8 cellular contexts compared by ENCODE assay signal in the genomic region with DNA sequence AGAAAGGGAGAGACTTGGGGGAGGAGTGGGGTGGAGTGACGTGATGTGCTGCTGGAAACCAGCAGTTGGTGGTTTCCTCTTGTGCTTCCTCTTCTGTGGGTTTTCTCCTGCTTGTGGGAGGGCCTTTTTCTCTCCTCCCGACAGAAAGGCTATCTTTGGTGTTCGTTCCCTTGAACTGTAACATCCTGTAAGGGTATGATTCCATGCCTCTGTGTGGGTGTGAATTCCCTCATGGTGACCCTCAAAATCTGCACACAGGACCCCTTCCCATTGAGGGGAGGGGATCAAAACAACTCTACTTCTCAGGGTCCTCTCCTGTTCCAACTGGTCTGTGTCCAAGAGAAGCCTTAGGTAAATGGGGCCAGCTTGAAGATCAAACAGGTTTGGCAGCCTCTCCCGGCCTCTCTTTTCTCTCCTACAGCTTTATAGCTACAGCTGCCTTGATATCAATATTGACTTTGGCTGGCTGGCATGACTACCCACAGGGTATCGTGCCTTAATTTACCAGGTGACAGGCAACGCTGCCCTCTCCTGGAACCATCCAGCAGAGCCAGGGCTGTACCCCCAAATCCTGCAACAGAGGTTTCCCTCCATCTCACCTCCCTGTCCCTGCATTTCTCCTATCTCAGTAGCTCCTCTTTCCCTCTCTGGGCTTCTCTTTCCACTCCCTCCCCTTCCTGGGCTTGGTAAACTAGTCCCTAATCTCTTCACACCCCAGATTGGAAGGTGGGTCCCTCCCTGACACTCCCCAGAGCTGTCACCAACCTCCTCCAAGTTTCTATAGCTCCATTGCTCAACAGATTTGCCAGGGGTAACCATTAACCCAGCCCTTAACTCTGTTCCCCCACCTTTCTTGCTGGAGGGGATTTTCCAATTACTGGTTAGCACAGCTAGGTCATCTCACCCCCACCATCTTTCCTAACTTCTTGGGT. TPM values are rescaled to one million over a fixed set of nuclear protein-coding genes. Genes with fewer than 3 reads are reported as not detected.
A peak's percentile ranks its signal among the peaks of the same experiment; 100 is the strongest.
DNase-seq lines count a peak whose midpoint lies in the region; ATAC-seq and TF ChIP-seq lines count a peak whose summit lies in the region.

No MANE protein-coding gene starts in this region.

- DNase-seq in DMS 273 (lab: John Stamatoyannopoulos, UW; ENCODE audit: unreplicated experiment) (peak; percentile 45), HL-60 (ENCODE audit: low read depth in 1 of 2, low spot score in 1 of 2) (peak; percentile 90 to 94), PC-3 (peak; percentile 73), pulmonary artery endothelial cell (ENCODE audit: low read depth, low spot score) (peak; percentile 84), 8988T (no peak)
- peak; percentile 67 for DNase-seq in activated T-helper 2 cell treated with anti-CD3 and anti-CD28 coated beads, Interferon-gamma antibody, Interleukin-2, Interleukin-4, amounts not matched to agents 10 μg/mL and 5 μg/mL and 100 μg/mL, durations not matched to agents 14 hours and 24 hours and 36 hours (ENCODE audit: low spot score)

- peak overlapping the region; percentile 34 for H3K9ac ChIP-seq in PC-3 (ENCODE audit: low read length)

- H3K9me3 ChIP-seq in PC-3 (ENCODE audit: low read length) (no peaks in the 10 kb centered on the region), gastroesophageal sphincter (no peaks in the 10 kb centered on the region)

- peak overlapping the region; percentile 93 for H3K4me3 Mint-ChIP-seq in activated T-helper 2 cell treated with anti-CD3 and anti-CD28 coated beads, Interferon-gamma antibody, Interleukin-2, Interleukin-4, amounts not matched to agents 10 μg/mL and 5 μg/mL and 100 μg/mL, durations not matched to agents 14 hours and 24 hours and 36 hours (ENCODE audit: low read depth)

- TF ChIP-seq POLR2A in gastroesophageal sphincter (IDR thresholded peaks at IDR 0.05): no peak

- H3K27me3 Mint-ChIP-seq in activated T-helper 2 cell treated with anti-CD3 and anti-CD28 coated beads, Interferon-gamma antibody, Interleukin-2, Interleukin-4, amounts not matched to agents 10 μg/mL and 5 μg/mL and 100 μg/mL, durations not matched to agents 14 hours and 24 hours and 36 hours (ENCODE audit: low read depth): no peaks in the 10 kb centered on the region

- peak overlapping the region; percentile 44 for H2AFZ ChIP-seq in PC-3 (ENCODE audit: low read length)

- TSS peak; percentile 27 for BruUV-seq in PC-3 (replicated peaks; lab: Mats Ljungman, UMichigan)

- intact Hi-C loops in PC-3 (cut with micrococcal nuclease): loop anchor here (5.0 kb wide), 2 partner anchors 79 to 94 kb away; a partner anchor contains a TSS
- intact Hi-C loops in activated T-helper 2 cell treated with anti-CD3 and anti-CD28 coated beads, Interferon-gamma antibody, Interleukin-2, Interleukin-4, amounts not matched to agents 10 μg/mL and 5 μg/mL and 100 μg/mL, durations not matched to agents 14 hours and 24 hours and 36 hours (cut with micrococcal nuclease): loop anchor here (1.0 to 2.0 kb wide), 7 partner anchors 8 to 118 kb away; a partner anchor contains a TSS

- H3K4me1 Mint-ChIP-seq in activated T-helper 2 cell treated with anti-CD3 and anti-CD28 coated beads, Interferon-gamma antibody, Interleukin-2, Interleukin-4, amounts not matched to agents 10 μg/mL and 5 μg/mL and 100 μg/mL, durations not matched to agents 14 hours and 24 hours and 36 hours (ENCODE audit: low read depth): peaks cover 58% of the 10 kb centered on the region

- POLR2A ChIA-PET in PC-3 (lab: Charles Lee; ENCODE audit: unreplicated experiment): interaction anchor here (0.6 to 1.0 kb wide), 4 partner anchors 9 to 376 kb away, joined by 3 to 4 read pairs (median 3); no protein-coding TSS in a partner anchor

- peaks cover 13% of the 10 kb centered on the region for H4K20me1 ChIP-seq in PC-3 (ENCODE audit: low read length)

- peaks cover 49% of the 10 kb centered on the region for H3K79me2 ChIP-seq in PC-3 (ENCODE audit: low read length)

- H3F3A ChIP-seq in PC-3 (ENCODE audit: low read length, unreplicated experiment): no peaks in the 10 kb centered on the region

- H3K27ac Mint-ChIP-seq in activated T-helper 2 cell treated with anti-CD3 and anti-CD28 coated beads, Interferon-gamma antibody, Interleukin-2, Interleukin-4, amounts not matched to agents 10 μg/mL and 5 μg/mL and 100 μg/mL, durations not matched to agents 14 hours and 24 hours and 36 hours: peak overlapping the region; percentile 91

- H3K27ac ChIP-seq in HL-60 (replicated peaks): peak overlapping the region; percentile 99
- H3K27ac ChIP-seq in PC-3 (ENCODE audit: low read length): peak overlapping the region; percentile 87
- peak overlapping the region in 3 of 4 donors; percentile 90 to 93 (median 92) for H3K27ac ChIP-seq in gastroesophageal sphincter

- H3K36me3 Mint-ChIP-seq in activated T-helper 2 cell treated with anti-CD3 and anti-CD28 coated beads, Interferon-gamma antibody, Interleukin-2, Interleukin-4, amounts not matched to agents 10 μg/mL and 5 μg/mL and 100 μg/mL, durations not matched to agents 14 hours and 24 hours and 36 hours (ENCODE audit: low read depth): peaks cover 58% of the 10 kb centered on the region

- no peak overlapping the region; the same call in 1 of the 2 replicates for H3K4me3 ChIP-seq in HL-60 (replicated peaks; ENCODE audit: insufficient read depth, low read length)
- H3K4me3 ChIP-seq in PC-3 (ENCODE audit: low read length): peak overlapping the region; percentile 40; the same call in 1 of the 2 replicates
- no peak overlapping the region for H3K4me3 ChIP-seq in gastroesophageal sphincter

- TF ChIP-seq CTCF in HL-60 (IDR thresholded peaks at IDR 0.05; ENCODE audit: insufficient read depth, low read length) (no peak), PC-3 (conservative IDR thresholded peaks at IDR 0.05; ENCODE audit: low read depth, low read length) (peak; percentile 31), gastroesophageal sphincter (IDR thresholded peaks at IDR 0.05) (no peak)

- H3K4me1 ChIP-seq in PC-3 (ENCODE audit: insufficient read depth, low read length) (peaks cover 54% of the 10 kb centered on the region), gastroesophageal sphincter (peaks cover 3 to 58% (median 25%) of the 10 kb centered on the region in 3 donors)

- WGBS in gastroesophageal sphincter (ENCODE audit: low coverage in 1 of 2), 2 donors: 19 to 33% methylated on average over 6 of the region's 6 CpGs

- H3K9me2 ChIP-seq in PC-3 (replicated peaks; ENCODE audit: low read length): no peaks in the 10 kb centered on the region

- TF ChIP-seq EP300 in gastroesophageal sphincter (IDR thresholded peaks at IDR 0.05): no peak

- H3K36me3 ChIP-seq in PC-3 (ENCODE audit: low read depth, low read length): peaks cover 16% of the 10 kb centered on the region
- H3K36me3 ChIP-seq in gastroesophageal sphincter: peaks cover 0 to 11% of the 10 kb centered on the region in 2 donors

- no peaks in the 10 kb centered on the region for H3K27me3 ChIP-seq in HL-60 (ENCODE audit: insufficient read depth, poor library complexity, severe bottlenecking)
- H3K27me3 ChIP-seq in PC-3 (ENCODE audit: low read length): no peaks in the 10 kb centered on the region
- no peaks in the 10 kb centered on the region for H3K27me3 ChIP-seq in gastroesophageal sphincter

- H3K4me2 ChIP-seq in PC-3 (ENCODE audit: low read length): peak overlapping the region; percentile 85

- CTCF ChIA-PET in PC-3 (lab: Charles Lee): interaction anchor here (0.6 to 1.2 kb wide), 4 partner anchors 22 to 93 kb away, joined by 3 to 6 read pairs (median 4); no protein-coding TSS in a partner anchor

- H3K9me3 Mint-ChIP-seq in activated T-helper 2 cell treated with anti-CD3 and anti-CD28 coated beads, Interferon-gamma antibody, Interleukin-2, Interleukin-4, amounts not matched to agents 10 μg/mL and 5 μg/mL and 100 μg/mL, durations not matched to agents 14 hours and 24 hours and 36 hours: no peaks in the 10 kb centered on the region

- ATAC-seq in PC-3 (peak; percentile 7; the same call in 1 of the 2 replicates), gastroesophageal sphincter (no peak), HG02571 (IDR thresholded peaks at IDR 0.05; ENCODE audit: unreplicated experiment) (no peak)

RNA-seq across cellular contexts. Expression of a gene that starts 1.5 kb away (rescaled TPM):
- total RNA-seq in PC-3 (2014; rRNA removed) (22.7 and 23.0 TPM in 2 replicates), gastroesophageal sphincter (10 to 100 TPM in 1 of 4 donors, 1 to 10 TPM in 3; 1.9 to 12.7 (median 6.7) TPM), pulmonary artery endothelial cell (6.1 and 6.7 TPM in 2 replicates)
- total RNA-seq in activated T-helper 2 cell treated with anti-CD3 and anti-CD28 coated beads, Interferon-gamma antibody, Interleukin-2, Interleukin-4, amounts not matched to agents 10 μg/mL and 5 μg/mL and 100 μg/mL, durations not matched to agents 14 hours and 24 hours and 36 hours: 82.8 and 93.3 TPM in 2 replicates

RNA-seq across cellular contexts. Expression of a gene that starts 2.0 kb away (rescaled TPM):
- total RNA-seq in PC-3 (2014; rRNA removed): 708 and 743 TPM in 2 replicates
- total RNA-seq in activated T-helper 2 cell treated with anti-CD3 and anti-CD28 coated beads, Interferon-gamma antibody, Interleukin-2, Interleukin-4, amounts not matched to agents 10 μg/mL and 5 μg/mL and 100 μg/mL, durations not matched to agents 14 hours and 24 hours and 36 hours: 412 and 423 TPM in 2 replicates
- total RNA-seq in gastroesophageal sphincter: 100 to 1,000 TPM; 191 to 427 (median 276) TPM
- 860 and 926 TPM in 2 replicates for total RNA-seq in pulmonary artery endothelial cell

RNA-seq across cellular contexts. Expression of a gene that starts 9.2 kb away (rescaled TPM):
- total RNA-seq in PC-3 (2014; rRNA removed): 65.5 and 71.6 TPM in 2 replicates
- 5.8 and 7.7 TPM in 2 replicates for total RNA-seq in activated T-helper 2 cell treated with anti-CD3 and anti-CD28 coated beads, Interferon-gamma antibody, Interleukin-2, Interleukin-4, amounts not matched to agents 10 μg/mL and 5 μg/mL and 100 μg/mL, durations not matched to agents 14 hours and 24 hours and 36 hours
- 100 to 1,000 TPM in 2 of 4 donors, 10 to 100 TPM in 2; 75.6 to 127 (median 99.0) TPM for total RNA-seq in gastroesophageal sphincter
- 84.0 and 89.4 TPM in 2 replicates for total RNA-seq in pulmonary artery endothelial cell

RNA-seq across cellular contexts. Expression of a gene that starts 15.1 kb away (rescaled TPM):
- not detected in 2 replicates for total RNA-seq in PC-3 (2014; rRNA removed)
- total RNA-seq in activated T-helper 2 cell treated with anti-CD3 and anti-CD28 coated beads, Interferon-gamma antibody, Interleukin-2, Interleukin-4, amounts not matched to agents 10 μg/mL and 5 μg/mL and 100 μg/mL, durations not matched to agents 14 hours and 24 hours and 36 hours: not detected in 2 replicates
- total RNA-seq in gastroesophageal sphincter: under 1 TPM in 1 of 4 donors, not detected in 3; 0.54 TPM
- total RNA-seq in pulmonary artery endothelial cell: not detected in 2 replicates

RNA-seq across cellular contexts. Expression of a gene that starts 16.8 kb away (rescaled TPM):
- total RNA-seq in PC-3 (2014; rRNA removed): 0.22 TPM in 1 of 2 replicates, not detected in the other
- total RNA-seq in activated T-helper 2 cell treated with anti-CD3 and anti-CD28 coated beads, Interferon-gamma antibody, Interleukin-2, Interleukin-4, amounts not matched to agents 10 μg/mL and 5 μg/mL and 100 μg/mL, durations not matched to agents 14 hours and 24 hours and 36 hours: not detected in 2 replicates
- not detected for total RNA-seq in gastroesophageal sphincter
- not detected in 2 replicates for total RNA-seq in pulmonary artery endothelial cell
